ENCODE assay signal across 7 cellular contexts in genomic region chr4:120648336-120648735, GRCh38.
DNase-seq lines count a peak whose midpoint lies in the region; TF ChIP-seq lines count a peak whose summit lies in the region.
"Not testable (repeated sequence)": the region's sequence is repeated elsewhere in the genome, so short reads cannot be mapped to it uniquely, and the experiment has no call there.

No MANE protein-coding gene starts in this region.

- not testable (repeated sequence) for H2BK120ac ChIP-seq in neuronal stem cell (ENCODE audit: low read depth, low read length)

- H3K23ac ChIP-seq in neuronal stem cell (ENCODE audit: low read depth, low read length, poor library complexity) = not testable (repeated sequence)

- WGBS in neuronal stem cell (ENCODE audit: extremely low coverage in 2 of 2, insufficient read length in 2 of 2, insufficient replicate concordance in 1 of 2), 2 donors = no CpG with 5 or more reads among the region's 10 CpGs

- not testable (repeated sequence) for H3K4me2 ChIP-seq in neuronal stem cell (ENCODE audit: insufficient read depth, low read length, poor library complexity, severe bottlenecking)

- not testable (repeated sequence) for H3K9me3 Mint-ChIP-seq in glutamatergic neuron (ENCODE audit: unreplicated experiment); mesothelial cell of epicardium

- H2BK12ac ChIP-seq in neuronal stem cell (ENCODE audit: low read length) = not testable (repeated sequence)

- H3K4me3 ChIP-seq in HUES6 (ENCODE audit: low read depth, low read length) (peak overlapping the region; percentile 44), NT2/D1 (ENCODE audit: insufficient read length, low read depth) (peak overlapping the region; percentile 25)
- H3K4me3 ChIP-seq in neuronal stem cell (ENCODE audit: low read length in 2 of 2) = not testable (repeated sequence)

- not testable (repeated sequence) for H3K79me1 ChIP-seq in neuronal stem cell (ENCODE audit: low read depth, low read length)

- H3K4ac ChIP-seq in neuronal stem cell (ENCODE audit: low read length) = not testable (repeated sequence)

- H3K27me3 ChIP-seq in HUES6 (ENCODE audit: control insufficient read depth, insufficient read depth, low read length); NT2/D1 (ENCODE audit: insufficient read depth, insufficient read length); neuronal stem cell (ENCODE audit: control insufficient read depth in 3 of 3, insufficient read depth in 3 of 3, low read depth in 1 of 3, low read length in 3 of 3): not testable (repeated sequence)

- H2AK5ac ChIP-seq in neuronal stem cell (ENCODE audit: low read depth, low read length) = not testable (repeated sequence)

- not testable (repeated sequence) for TF ChIP-seq CTCF in glutamatergic neuron (IDR thresholded peaks at IDR 0.05; ENCODE audit: partially characterized antibody, unreplicated experiment); mesothelial cell of epicardium (IDR thresholded peaks at IDR 0.05; ENCODE audit: unreplicated experiment)

- H3K27ac Mint-ChIP-seq in glutamatergic neuron (ENCODE audit: unreplicated experiment) = peak overlapping the region; percentile 33
- not testable (repeated sequence) for H3K27ac Mint-ChIP-seq in mesothelial cell of epicardium

- H3K9ac ChIP-seq in ES-I3 (ENCODE audit: low read depth, low read length) = peak overlapping the region; percentile 25; the same call in 1 of the 2 replicates
- not testable (repeated sequence) for H3K9ac ChIP-seq in HUES6 (ENCODE audit: low read length); NT2/D1 (ENCODE audit: insufficient read length, low read depth); neuronal stem cell (ENCODE audit: low read depth, low read length, poor library complexity)

- peak overlapping the region; percentile 59 for H2AFZ ChIP-seq in neuronal stem cell (ENCODE audit: low read length)

- H3K36me3 Mint-ChIP-seq in glutamatergic neuron (ENCODE audit: unreplicated experiment); mesothelial cell of epicardium: not testable (repeated sequence)

- not testable (repeated sequence) for H3K27ac ChIP-seq in HUES6 (ENCODE audit: low read depth, low read length); neuronal stem cell (replicated peaks; ENCODE audit: low read length)

- H4K91ac ChIP-seq in neuronal stem cell (ENCODE audit: low read depth, low read length, poor library complexity) = not testable (repeated sequence)

- H2BK5ac ChIP-seq in neuronal stem cell (ENCODE audit: low read length) = not testable (repeated sequence)

- H3K36me3 ChIP-seq in ES-I3 (ENCODE audit: insufficient read depth, low read length); HUES6 (ENCODE audit: control insufficient read depth, insufficient read depth, low read length); NT2/D1 (ENCODE audit: insufficient read depth, insufficient read length, low read length); neuronal stem cell (replicated peaks in 1 of 2; ENCODE audit: control insufficient read depth in 2 of 2, insufficient read depth in 2 of 2, low read length in 2 of 2): not testable (repeated sequence)

- H3K4me1 Mint-ChIP-seq in glutamatergic neuron (ENCODE audit: low read depth, unreplicated experiment); mesothelial cell of epicardium: not testable (repeated sequence)

- peak overlapping the region; percentile 30 for H3K4me3 Mint-ChIP-seq in glutamatergic neuron (ENCODE audit: unreplicated experiment)
- peak overlapping the region; percentile 6 for H3K4me3 Mint-ChIP-seq in mesothelial cell of epicardium

- not testable (repeated sequence) for H3K14ac ChIP-seq in neuronal stem cell (ENCODE audit: low read length)

- not testable (repeated sequence) for H3K18ac ChIP-seq in neuronal stem cell (ENCODE audit: low read length)

- peak; percentile 22 for DNase-seq in NCI-H1105 treated with DMSO at 0.1 percent for 48 hours (lab: John Stamatoyannopoulos, UW)
- DNase-seq in NT2/D1 (ENCODE audit: low read depth, low spot score); glutamatergic neuron; mesothelial cell of epicardium (ENCODE audit: low spot score in 2 of 2, unreplicated experiment in 2 of 2); neuronal stem cell (ENCODE audit: low spot score): not testable (repeated sequence)

- H3K27me3 Mint-ChIP-seq in glutamatergic neuron (ENCODE audit: unreplicated experiment); mesothelial cell of epicardium (ENCODE audit: low read depth): not testable (repeated sequence)

- not testable (repeated sequence) for H3K9me3 ChIP-seq in ES-I3 (ENCODE audit: control insufficient read depth, insufficient read depth, low read length); HUES6 (ENCODE audit: control insufficient read depth, insufficient read depth, low read depth, low read length); NT2/D1 (ENCODE audit: insufficient read depth, low read length); neuronal stem cell (replicated peaks in 1 of 2; ENCODE audit: control insufficient read depth in 2 of 2, insufficient read depth in 1 of 2, low read depth in 1 of 2, low read length in 2 of 2)

- H3K4me1 ChIP-seq in ES-I3 (ENCODE audit: insufficient read depth, low read length); HUES6 (ENCODE audit: control insufficient read depth, insufficient read depth, low read length); NT2/D1 (ENCODE audit: insufficient read depth, insufficient read length); neuronal stem cell (ENCODE audit: control insufficient read depth in 2 of 2, insufficient read depth in 1 of 2, low read depth in 1 of 2, low read length in 2 of 2): not testable (repeated sequence)

- H2BK15ac ChIP-seq in neuronal stem cell (ENCODE audit: low read length) = not testable (repeated sequence)

- not testable (repeated sequence) for H4K8ac ChIP-seq in neuronal stem cell (ENCODE audit: low read depth, low read length)
